In the genomic region with DNA sequence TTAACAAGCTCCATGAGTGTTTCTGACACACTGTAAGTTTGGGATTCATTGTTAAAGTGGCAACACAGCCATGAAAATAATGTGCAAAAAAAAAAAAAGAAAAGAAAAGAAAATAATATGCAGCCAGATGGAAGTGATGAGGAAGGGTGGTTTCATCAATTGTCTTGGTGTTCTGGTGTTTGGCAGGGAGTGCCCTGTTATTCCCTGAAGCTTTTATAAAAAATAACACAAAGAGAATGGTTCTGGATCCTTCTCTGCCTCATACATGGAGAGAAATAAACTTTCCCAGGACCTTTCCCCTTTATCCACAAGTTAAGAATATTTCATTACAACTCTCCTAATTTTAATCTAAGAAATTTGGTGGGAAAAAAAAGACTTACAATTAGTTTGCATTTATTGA, we compare ENCODE assay signal across 25 cellular contexts. TPM values are rescaled to one million over a fixed set of nuclear protein-coding genes. Genes with fewer than 3 reads are reported as not detected.
DNase-seq lines count a peak whose midpoint lies in the region; ATAC-seq and TF ChIP-seq lines count a peak whose summit lies in the region.
"Had no signal": no experiment of that assay in that cellular context is flagged by ENCODE, and none has a peak within 500 bp of the region (broad histone marks: within the 10 kb centered on the region; RNA-seq: fewer than 3 reads in every experiment).

No MANE protein-coding gene starts in this region.

- no peaks in the 10 kb centered on the region for H3K9me3 ChIP-seq in mucosa of descending colon
- H3K9me3 ChIP-seq: SJCRH30 had no signal

- no peak overlapping the region for H3K4me3 Mint-ChIP-seq in HFFc6
- no peak overlapping the region for H3K4me3 Mint-ChIP-seq in chondrocyte (ENCODE audit: unreplicated experiment)
- H3K4me3 Mint-ChIP-seq in osteocyte (ENCODE audit: unreplicated experiment) = no peak overlapping the region
- H3K4me3 Mint-ChIP-seq: B cell; CD4-positive, CD25-positive, alpha-beta regulatory T cell; GM23338; H9 had no signal

- ATAC-seq in left colon = no peak
- no peak for ATAC-seq in GM19397 (IDR thresholded peaks at IDR 0.05; ENCODE audit: unreplicated experiment)
- ATAC-seq in mucosa of descending colon = no peak
- ATAC-seq: GM23338, PC-3, SK-N-SH treated with all-trans-retinoic acid at 6 μM for 48 hours had no signal

- H3K27ac Mint-ChIP-seq in HFFc6 = peak overlapping the region; percentile 62; the same call in 1 of the 2 replicates
- H3K27ac Mint-ChIP-seq in chondrocyte (ENCODE audit: unreplicated experiment) = peak overlapping the region; percentile 79
- peak overlapping the region; percentile 86 for H3K27ac Mint-ChIP-seq in osteocyte (ENCODE audit: unreplicated experiment)
- H3K27ac Mint-ChIP-seq: B cell; CD4-positive, CD25-positive, alpha-beta regulatory T cell; GM23338 had no signal

- H3K4me1 Mint-ChIP-seq in HFFc6 (ENCODE audit: low read depth) (peaks cover 89% of the 10 kb centered on the region), chondrocyte (ENCODE audit: low read depth) (peaks cover 78% of the 10 kb centered on the region), osteocyte (ENCODE audit: unreplicated experiment) (peaks cover 78% of the 10 kb centered on the region)

- H3K36me3 ChIP-seq in mucosa of descending colon (ENCODE audit: low read depth) = no peaks in the 10 kb centered on the region
- H3K36me3 ChIP-seq: SJCRH30 had no signal

- H3K27me3 Mint-ChIP-seq in HFFc6 (ENCODE audit: insufficient read depth) (no peaks in the 10 kb centered on the region; the same call in 1 of the 2 replicates), chondrocyte (ENCODE audit: low read depth) (no peaks in the 10 kb centered on the region), osteocyte (ENCODE audit: unreplicated experiment) (no peaks in the 10 kb centered on the region)
- H3K27me3 Mint-ChIP-seq: B cell had no signal

- H3K36me3 Mint-ChIP-seq in HFFc6 (ENCODE audit: low read depth) (no peaks in the 10 kb centered on the region), chondrocyte (ENCODE audit: low read depth) (no peaks in the 10 kb centered on the region), osteocyte (ENCODE audit: unreplicated experiment) (no peaks in the 10 kb centered on the region)
- H3K36me3 Mint-ChIP-seq: CD4-positive, CD25-positive, alpha-beta regulatory T cell had no signal

- no peak overlapping the region for H3K4me3 ChIP-seq in fibroblast of the aortic adventitia (ENCODE audit: low read depth, low read length)
- no peak overlapping the region for H3K4me3 ChIP-seq in mucosa of descending colon
- H3K4me3 ChIP-seq: GM23338, SJCRH30 had no signal

- no peak for DNase-seq in HFFc6
- DNase-seq in chondrocyte (ENCODE audit: low spot score) = no peak
- DNase-seq in fibroblast of the aortic adventitia (ENCODE audit: low read depth) = peak; percentile 44
- no peak for DNase-seq in osteocyte (ENCODE audit: extremely low spot score, unreplicated experiment)
- DNase-seq in left colon = no peak
- DNase-seq in mesenteric fat pad (ENCODE audit: low spot score) = no peak
- DNase-seq in mucosa of descending colon = no peak
- DNase-seq: CD4-positive, CD25-positive, alpha-beta regulatory T cell; DMS153; DND-41; H9; Karpas-422; NCI-H1092; NCI-H1694 treated with DMSO at 0.1 percent for 48 hours; NCI-H2081; NCI-H446; NCI-H524 treated with DMSO at 0.1 percent for 48 hours; NCI-H774; NK-92 treated with Interleukin-12 subunit alpha and Interleukin-12 subunit beta, amount 100 ng/mL, for 24 hours; PC-3; SJCRH30 had no signal

- TF ChIP-seq CTCF in HFFc6 (IDR thresholded peaks at IDR 0.05) (no peak), chondrocyte (IDR thresholded peaks at IDR 0.05) (no peak), fibroblast of the aortic adventitia (IDR thresholded peaks at IDR 0.05; ENCODE audit: insufficient read depth, low read length) (no peak), osteocyte (IDR thresholded peaks at IDR 0.05) (no peak), mucosa of descending colon (IDR thresholded peaks at IDR 0.05) (no peak)

- intact Hi-C loops in left colon (cut with DNase I, micrococcal nuclease) = no loop called here
- intact Hi-C loops in mucosa of descending colon (cut with DNase I, micrococcal nuclease) = no loop called here

- H3K9me3 Mint-ChIP-seq in HFFc6 (no peaks in the 10 kb centered on the region), chondrocyte (ENCODE audit: low read depth) (no peaks in the 10 kb centered on the region), osteocyte (ENCODE audit: unreplicated experiment) (no peaks in the 10 kb centered on the region)
- H3K9me3 Mint-ChIP-seq: GM23338, H9 had no signal

- peaks cover 7% of the 10 kb centered on the region for H3K4me1 ChIP-seq in mucosa of descending colon (ENCODE audit: low read depth)

RNA-seq across cellular contexts. Expression of gene AMOTL1, which starts 16.7 kb away (rescaled TPM):
- 10 to 100 TPM; 43.1 to 65.9 (median 48.4) TPM for total RNA-seq in HFFc6 (2021; fragmentation: NEBNext Ultra II Directional; extraction: Animal tissue kit (Norgen Biotek cat#: 25700))
- total RNA-seq in chondrocyte (45.6 to 70.2 TPM (median 47.2 TPM) in 3 replicates), fibroblast of the aortic adventitia (ENCODE audit: low replicate concordance) (29.4 and 64.7 TPM in 2 replicates), osteocyte (66.6 and 71.7 TPM in 2 replicates), left colon (10 to 100 TPM in 1 of 2 donors, 1 to 10 TPM in 1; 3.3 to 14.2 TPM), mesenteric fat pad (51.6 TPM), mucosa of descending colon (10 to 100 TPM in 2 of 3 donors, 1 to 10 TPM in 1; 6.5 to 94.7 (median 11.3) TPM)
